2 cellular contexts compared by ENCODE assay signal in the genomic region with DNA sequence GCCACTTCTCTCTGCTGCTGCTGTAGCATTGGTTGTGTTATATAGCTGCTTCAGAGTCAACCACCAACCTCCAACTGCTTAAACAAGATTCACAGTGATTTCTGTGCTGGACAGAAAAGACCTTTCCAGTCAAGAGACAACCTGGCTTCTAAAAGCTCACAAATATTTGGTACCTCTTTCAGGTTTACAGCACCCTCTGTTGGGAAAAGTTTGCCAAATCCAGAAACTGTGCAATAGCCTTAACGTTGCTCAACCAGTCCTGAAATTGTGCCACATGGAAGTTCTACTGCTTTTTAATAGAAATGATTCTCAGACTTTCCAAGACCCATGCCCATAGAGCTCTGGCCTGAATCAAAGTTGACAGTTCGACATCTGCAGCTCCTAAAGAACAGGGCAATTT.
TF ChIP-seq lines count a peak whose summit lies in the region.

No MANE protein-coding gene starts in this region.

TF ChIP-seq in WTC11, 78 proteins besides CTCF, POLR2A, EP300 and RAD21 (continued from another document):
- TF ChIP-seq NFATC4 (CRISPR knock-in tag; IDR thresholded peaks at IDR 0.05) = no peak
- no peak for TF ChIP-seq TEAD1 (CRISPR knock-in tag; IDR thresholded peaks at IDR 0.05)
- TF ChIP-seq CREB1 (CRISPR knock-in tag; IDR thresholded peaks at IDR 0.05) = no peak
- TF ChIP-seq TCF7 (CRISPR knock-in tag; IDR thresholded peaks at IDR 0.05; ENCODE audit: low read depth) = no peak
- no peak for TF ChIP-seq PRRX2 (CRISPR knock-in tag; IDR thresholded peaks at IDR 0.05)
- TF ChIP-seq, protein P1, sequence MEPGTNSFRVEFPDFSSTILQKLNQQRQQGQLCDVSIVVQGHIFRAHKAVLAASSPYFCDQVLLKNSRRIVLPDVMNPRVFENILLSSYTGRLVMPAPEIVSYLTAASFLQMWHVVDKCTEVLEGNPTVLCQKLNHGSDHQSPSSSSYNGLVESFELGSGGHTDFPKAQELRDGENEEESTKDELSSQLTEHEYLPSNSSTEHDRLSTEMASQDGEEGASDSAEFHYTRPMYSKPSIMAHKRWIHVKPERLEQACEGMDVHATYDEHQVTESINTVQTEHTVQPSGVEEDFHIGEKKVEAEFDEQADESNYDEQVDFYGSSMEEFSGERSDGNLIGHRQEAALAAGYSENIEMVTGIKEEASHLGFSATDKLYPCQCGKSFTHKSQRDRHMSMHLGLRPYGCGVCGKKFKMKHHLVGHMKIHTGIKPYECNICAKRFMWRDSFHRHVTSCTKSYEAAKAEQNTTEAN (CRISPR knock-in tag; IDR thresholded peaks at IDR 0.05) = no peak
- TF ChIP-seq, protein P2, sequence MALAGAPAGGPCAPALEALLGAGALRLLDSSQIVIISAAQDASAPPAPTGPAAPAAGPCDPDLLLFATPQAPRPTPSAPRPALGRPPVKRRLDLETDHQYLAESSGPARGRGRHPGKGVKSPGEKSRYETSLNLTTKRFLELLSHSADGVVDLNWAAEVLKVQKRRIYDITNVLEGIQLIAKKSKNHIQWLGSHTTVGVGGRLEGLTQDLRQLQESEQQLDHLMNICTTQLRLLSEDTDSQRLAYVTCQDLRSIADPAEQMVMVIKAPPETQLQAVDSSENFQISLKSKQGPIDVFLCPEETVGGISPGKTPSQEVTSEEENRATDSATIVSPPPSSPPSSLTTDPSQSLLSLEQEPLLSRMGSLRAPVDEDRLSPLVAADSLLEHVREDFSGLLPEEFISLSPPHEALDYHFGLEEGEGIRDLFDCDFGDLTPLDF (CRISPR knock-in tag; IDR thresholded peaks at IDR 0.05) = no peak

TF ChIP-seq in HepG2, 621 proteins besides CTCF, POLR2A, EP300 and RAD21 (continued from another document):
- TF ChIP-seq, protein P3, sequence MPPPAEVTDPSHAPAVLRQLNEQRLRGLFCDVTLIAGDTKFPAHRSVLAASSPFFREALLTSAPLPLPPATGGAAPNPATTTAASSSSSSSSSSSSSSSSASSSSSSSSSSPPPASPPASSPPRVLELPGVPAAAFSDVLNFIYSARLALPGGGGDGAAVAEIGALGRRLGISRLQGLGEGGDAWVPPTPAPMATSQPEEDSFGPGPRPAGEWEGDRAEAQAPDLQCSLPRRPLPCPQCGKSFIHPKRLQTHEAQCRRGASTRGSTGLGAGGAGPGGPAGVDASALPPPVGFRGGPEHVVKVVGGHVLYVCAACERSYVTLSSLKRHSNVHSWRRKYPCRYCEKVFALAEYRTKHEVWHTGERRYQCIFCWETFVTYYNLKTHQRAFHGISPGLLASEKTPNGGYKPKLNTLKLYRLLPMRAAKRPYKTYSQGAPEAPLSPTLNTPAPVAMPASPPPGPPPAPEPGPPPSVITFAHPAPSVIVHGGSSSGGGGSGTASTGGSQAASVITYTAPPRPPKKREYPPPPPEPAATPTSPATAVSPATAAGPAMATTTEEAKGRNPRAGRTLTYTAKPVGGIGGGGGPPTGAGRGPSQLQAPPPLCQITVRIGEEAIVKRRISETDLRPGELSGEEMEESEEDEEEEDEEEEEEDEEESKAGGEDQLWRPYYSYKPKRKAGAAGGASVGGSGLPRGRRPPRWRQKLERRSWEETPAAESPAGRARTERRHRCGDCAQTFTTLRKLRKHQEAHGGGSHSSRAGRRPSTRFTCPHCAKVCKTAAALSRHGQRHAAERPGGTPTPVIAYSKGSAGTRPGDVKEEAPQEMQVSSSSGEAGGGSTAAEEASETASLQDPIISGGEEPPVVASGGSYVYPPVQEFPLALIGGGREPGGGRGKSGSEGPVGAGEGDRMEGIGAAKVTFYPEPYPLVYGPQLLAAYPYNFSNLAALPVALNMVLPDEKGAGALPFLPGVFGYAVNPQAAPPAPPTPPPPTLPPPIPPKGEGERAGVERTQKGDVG (CRISPR knock-in tag; IDR thresholded peaks at IDR 0.05; ENCODE audit: borderline replicate concordance) = no peak
